8 cellular contexts compared by ENCODE assay signal in genomic region chr14:55103005-55103640, GRCh38. TPM values are rescaled to one million over a fixed set of nuclear protein-coding genes. Genes with fewer than 3 reads are reported as not detected.
DNase-seq lines count a peak whose midpoint lies in the region; ATAC-seq and TF ChIP-seq lines count a peak whose summit lies in the region.

No MANE protein-coding gene starts in this region.

- TF ChIP-seq CTCF in WTC11 (IDR thresholded peaks at IDR 0.05) (no peak), chondrocyte (IDR thresholded peaks at IDR 0.05) (no peak), lung (IDR thresholded peaks at IDR 0.05; ENCODE audit: control extremely low read depth, extremely low read depth) (no peak)

- H3K4me1 Mint-ChIP-seq in IgD-negative memory B cell (peaks cover 31 to 39% (median 37%) of the 10 kb centered on the region in 3 donors), WTC11 (peaks cover 36% of the 10 kb centered on the region), chondrocyte (ENCODE audit: low read depth) (peaks cover 48% of the 10 kb centered on the region)
- peaks cover 50% of the 10 kb centered on the region for H3K4me1 Mint-ChIP-seq in stimulated activated memory B cell treated with anti-CD40 and anti-IgM and Interleukin-4, amounts not matched to agents 10 μg/mL and 1 μg/mL and 100 μg/mL, for 72 hours

- ATAC-seq in GM21423 (IDR thresholded peaks at IDR 0.05; ENCODE audit: unreplicated experiment), result peak; percentile 49
- peak; percentile 92 for ATAC-seq in WTC11
- ATAC-seq in lung (ENCODE audit: insufficient read depth, low FRiP score), result peak; percentile 78
- peak; percentile 35 for ATAC-seq in stimulated activated memory B cell treated with anti-CD40 and anti-IgM and Interleukin-4, amounts not matched to agents 10 μg/mL and 1 μg/mL and 100 μg/mL, for 72 hours
- no peak for ATAC-seq in GM21360 (IDR thresholded peaks at IDR 0.05; ENCODE audit: unreplicated experiment)

- H3K27me3 Mint-ChIP-seq in IgD-negative memory B cell (no peaks in the 10 kb centered on the region), WTC11 (ENCODE audit: low read depth) (no peaks in the 10 kb centered on the region; the same call in 1 of the 2 replicates), chondrocyte (ENCODE audit: low read depth) (no peaks in the 10 kb centered on the region)
- no peaks in the 10 kb centered on the region for H3K27me3 Mint-ChIP-seq in stimulated activated memory B cell treated with anti-CD40 and anti-IgM and Interleukin-4, amounts not matched to agents 10 μg/mL and 1 μg/mL and 100 μg/mL, for 72 hours

- CTCF ChIA-PET in WTC11 (lab: Charles Lee), result interaction anchor here (0.7 to 1.8 kb wide), 11 partner anchors 8 to 314 kb away, joined by 3 to 12 read pairs (median 4); partner anchors contain the start of genes LGALS3 and MAPK1IP1L

- peak overlapping the region; percentile 90 to 96 for H3K27ac ChIP-seq in lung (ENCODE audit: low read depth in 1 of 2, low read length in 1 of 2)

- H3K36me3 ChIP-seq in lung (ENCODE audit: control insufficient read depth in 2 of 2, insufficient read depth in 2 of 2, low read length in 2 of 2), result no peaks in the 10 kb centered on the region

- H3K4me3 Mint-ChIP-seq in IgD-negative memory B cell, result peak overlapping the region; percentile 48 to 93 (median 65)
- peak overlapping the region; percentile 32 for H3K4me3 Mint-ChIP-seq in WTC11
- H3K4me3 Mint-ChIP-seq in chondrocyte (ENCODE audit: unreplicated experiment), result peak overlapping the region; percentile 47
- peak overlapping the region; percentile 39 for H3K4me3 Mint-ChIP-seq in stimulated activated memory B cell treated with anti-CD40 and anti-IgM and Interleukin-4, amounts not matched to agents 10 μg/mL and 1 μg/mL and 100 μg/mL, for 72 hours

- H3K27ac Mint-ChIP-seq in IgD-negative memory B cell, result peak overlapping the region; percentile 78 to 95 (median 79)
- peak overlapping the region; percentile 93 for H3K27ac Mint-ChIP-seq in WTC11
- peak overlapping the region; percentile 99 for H3K27ac Mint-ChIP-seq in chondrocyte (ENCODE audit: unreplicated experiment)
- peak overlapping the region; percentile 86 for H3K27ac Mint-ChIP-seq in stimulated activated memory B cell treated with anti-CD40 and anti-IgM and Interleukin-4, amounts not matched to agents 10 μg/mL and 1 μg/mL and 100 μg/mL, for 72 hours

- peak; percentile 49 for DNase-seq in COLO829 (ENCODE audit: low spot score)
- peak; percentile 77 for DNase-seq in WTC11 (ENCODE audit: low spot score)
- no peak for DNase-seq in chondrocyte (ENCODE audit: low spot score)
- peak; percentile 89 for DNase-seq in lung (ENCODE audit: low spot score)

- no peak overlapping the region for H3K4me3 ChIP-seq in lung

- peaks cover 18 to 33% of the 10 kb centered on the region in 2 donors for H3K4me1 ChIP-seq in lung (ENCODE audit: control insufficient read depth in 2 of 2, insufficient read depth in 2 of 2, low read length in 2 of 2)

- peaks cover under 1% of the 10 kb centered on the region for H3K36me3 Mint-ChIP-seq in IgD-negative memory B cell
- H3K36me3 Mint-ChIP-seq in WTC11, result no peaks in the 10 kb centered on the region
- peaks cover 2% of the 10 kb centered on the region for H3K36me3 Mint-ChIP-seq in chondrocyte (ENCODE audit: low read depth)
- no peaks in the 10 kb centered on the region for H3K36me3 Mint-ChIP-seq in stimulated activated memory B cell treated with anti-CD40 and anti-IgM and Interleukin-4, amounts not matched to agents 10 μg/mL and 1 μg/mL and 100 μg/mL, for 72 hours

- H3K9me3 Mint-ChIP-seq in IgD-negative memory B cell, result no peaks in the 10 kb centered on the region
- no peaks in the 10 kb centered on the region for H3K9me3 Mint-ChIP-seq in WTC11
- peaks cover 8% of the 10 kb centered on the region for H3K9me3 Mint-ChIP-seq in chondrocyte (ENCODE audit: low read depth)
- no peaks in the 10 kb centered on the region for H3K9me3 Mint-ChIP-seq in stimulated activated memory B cell treated with anti-CD40 and anti-IgM and Interleukin-4, amounts not matched to agents 10 μg/mL and 1 μg/mL and 100 μg/mL, for 72 hours

- POLR2A ChIA-PET in WTC11 (lab: Charles Lee), result interaction anchor here (0.8 to 1.4 kb wide), 4 partner anchors 16 to 76 kb away, joined by 3 to 4 read pairs (median 3); partner anchors contain the start of genes LGALS3, SOCS4 and WDHD1

- WGBS in lung, 2 donors, result 26 to 36% methylated on average over 13 of the region's 13 CpGs

- H3K9me3 ChIP-seq in lung (ENCODE audit: control insufficient read depth in 2 of 2, insufficient read depth in 1 of 2, low read length in 1 of 2), result no peaks in the 10 kb centered on the region

- no peaks in the 10 kb centered on the region for H3K27me3 ChIP-seq in lung (ENCODE audit: control insufficient read depth, insufficient read depth)

TF ChIP-seq in WTC11, 78 proteins besides CTCF, POLR2A, EP300 and RAD21:
- TF ChIP-seq MXD4 (CRISPR knock-in tag; IDR thresholded peaks at IDR 0.05; ENCODE audit: borderline replicate concordance), result no peak
- TF ChIP-seq MAX (CRISPR knock-in tag; IDR thresholded peaks at IDR 0.05), result peak; percentile 30; the same call in 1 of the 2 replicates
- 0 out of 2 replicates have a peak, but pooled peaks have one; percentile 43 for TF ChIP-seq NFE2L1 (CRISPR knock-in tag; IDR thresholded peaks at IDR 0.05)
TF ChIP-seq in WTC11: peak in this region for 2.

RNA-seq across cellular contexts. Expression of gene LGALS3, which starts 25.9 kb away (rescaled TPM):
- 7.6 TPM for polyA plus RNA-seq in IgD-negative memory B cell
- total RNA-seq in WTC11 (2021), result 5.8 to 6.7 TPM (median 6.5 TPM) in 3 replicates
- 53.5 to 56.2 TPM (median 54.1 TPM) in 3 replicates for total RNA-seq in chondrocyte
- 100 to 1,000 TPM; 166 to 373 TPM for total RNA-seq in lung
- 100 to 1,000 TPM; 512 to 875 TPM for polyA plus RNA-seq in lung

RNA-seq across cellular contexts. Expression of gene MAPK1IP1L, which starts 51.7 kb away (rescaled TPM):
- polyA plus RNA-seq in IgD-negative memory B cell (119 TPM), lung (10 to 100 TPM; 25.8 to 61.3 TPM)
- total RNA-seq in WTC11 (2021) (97.9 to 107 TPM (median 107 TPM) in 3 replicates), chondrocyte (85.0 to 91.7 TPM (median 87.3 TPM) in 3 replicates), lung (10 to 100 TPM; 36.9 to 87.4 TPM)
